Comparison of ENCODE assay signal across 18 cellular contexts in the genomic region with DNA sequence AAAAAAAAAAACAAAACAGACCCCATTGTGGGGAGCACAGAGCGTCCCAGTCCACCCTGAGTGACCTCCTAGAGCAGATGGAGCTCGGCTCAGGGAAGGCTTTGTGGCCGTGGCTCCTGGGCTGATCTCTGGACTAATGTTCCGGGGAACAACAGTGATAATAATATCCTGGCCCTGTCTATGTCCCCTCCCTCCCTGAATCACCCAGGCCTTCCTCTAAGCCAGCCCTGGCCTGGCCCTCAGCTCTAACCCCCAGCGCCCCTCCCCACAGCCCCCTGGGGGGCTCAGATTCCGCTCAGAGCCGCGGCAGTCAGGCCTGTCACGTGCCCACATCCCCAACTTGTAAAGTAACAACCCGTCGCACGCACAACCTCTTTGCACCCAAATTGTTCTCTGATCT. TPM values are rescaled to one million over a fixed set of nuclear protein-coding genes. Genes with fewer than 3 reads are reported as not detected.
DNase-seq lines count a peak whose midpoint lies in the region; ATAC-seq, FAIRE-seq and TF ChIP-seq lines count a peak whose summit lies in the region.
"Had no signal": no experiment of that assay in that cellular context is flagged by ENCODE, and none has a peak within 500 bp of the region (broad histone marks: within the 10 kb centered on the region; RNA-seq: fewer than 3 reads in every experiment).

No MANE protein-coding gene starts in this region.

- peak; percentile 83 for DNase-seq in D721Med (ENCODE audit: insufficient read length, low spot score)
- no peak for DNase-seq in K562 (ENCODE audit: extremely low read depth in 1 of 4, low spot score in 3 of 4)
- DNase-seq in type B pancreatic cell (ENCODE audit: extremely low spot score, unreplicated experiment), result peak; percentile 66
- no peak for DNase-seq in RWPE1 (ENCODE audit: low spot score)
- DNase-seq: Caco-2; CD4-positive, alpha-beta T cell; DMS153; DMS79 treated with DMSO at 0.1 percent for 48 hours; GF-D8; HFFc6; IMR-90 had no signal

- H4K20me1 ChIP-seq in BLaER1 (no peaks in the 10 kb centered on the region), K562 (replicated peaks; ENCODE audit: control insufficient read depth, insufficient read depth, low read length) (0 out of 2 replicates have a peak, but pooled peaks cover 12% of the 10 kb centered on the region)

- no peak for TF ChIP-seq EP300 in K562 (IDR thresholded peaks at IDR 0.05; ENCODE audit: low read length)

- intact Hi-C loops in K562 (cut with micrococcal nuclease), result no loop called here

- H3K9me3 Mint-ChIP-seq in type B pancreatic cell, result no peaks in the 10 kb centered on the region
- H3K9me3 Mint-ChIP-seq: CD4-positive, alpha-beta T cell; GM23338; HFFc6 had no signal

- no peaks in the 10 kb centered on the region for H3K79me2 ChIP-seq in K562 (ENCODE audit: control insufficient read depth, insufficient read depth, low read length)

- no peaks in the 10 kb centered on the region for H3K36me3 Mint-ChIP-seq in type B pancreatic cell

- H3K27me3 ChIP-seq in BLaER1, result peaks cover 28% of the 10 kb centered on the region
- peaks cover 15 to 46% of the 10 kb centered on the region in 2 experiments; a peak in 3 of 5 replicates for H3K27me3 ChIP-seq in K562 (ENCODE audit: control insufficient read depth in 2 of 2, insufficient read depth in 2 of 2, low read length in 2 of 2)

- H3K9ac ChIP-seq in BLaER1 (no peak overlapping the region), K562 (ENCODE audit: insufficient read depth in 1 of 2, low read depth in 2 of 2, low read length in 2 of 2) (no peak overlapping the region)

- H3K4me2 ChIP-seq in BLaER1 (peak overlapping the region; percentile 71), K562 (ENCODE audit: insufficient read depth, low read length) (no peak overlapping the region)
- H3K4me2 ChIP-seq: GM23338 had no signal

- H3K36me3 ChIP-seq in BLaER1, result no peaks in the 10 kb centered on the region
- H3K36me3 ChIP-seq in K562 (ENCODE audit: control insufficient read depth, insufficient read depth, low read length), result no peaks in the 10 kb centered on the region

- TF ChIP-seq POLR2A in K562 (conservative IDR thresholded peaks at IDR 0.05), result no peak

- peaks cover 64% of the 10 kb centered on the region for H3K4me1 ChIP-seq in BLaER1
- peaks cover 0 to 31% of the 10 kb centered on the region in 2 experiments; a peak in 3 of 5 replicates for H3K4me1 ChIP-seq in K562 (replicated peaks in 1 of 2; ENCODE audit: control insufficient read depth in 2 of 2, insufficient read depth in 2 of 2, low read length in 2 of 2)
- H3K4me1 ChIP-seq: Caco-2 had no signal

- H3K27me3 Mint-ChIP-seq in type B pancreatic cell, result peaks cover 32% of the 10 kb centered on the region

- H3K9me3 ChIP-seq in BLaER1 (no peaks in the 10 kb centered on the region), K562 (replicated peaks; ENCODE audit: control insufficient read depth, insufficient read depth, low read depth, low read length) (no peaks in the 10 kb centered on the region)
- H3K9me3 ChIP-seq: Caco-2 had no signal

- no peak for TF ChIP-seq RAD21 in K562 (CRISPR knock-in tag; conservative IDR thresholded peaks at IDR 0.05 in 1 of 2, IDR thresholded peaks at IDR 0.05 in 1 of 2)

- FAIRE-seq in D721Med (lab: Jason Lieb, UNC) (no peak), K562 (lab: Jason Lieb, UNC) (no peak)
- FAIRE-seq: H54 had no signal

- 9% methylated on average over 11 of the region's 12 CpGs for WGBS in K562 (ENCODE audit: insufficient coverage, low coverage, missing lambda C conversion rate)

- ATAC-seq in K562 (no peak), HG03457 (IDR thresholded peaks at IDR 0.05; ENCODE audit: unreplicated experiment) (no peak)
- ATAC-seq: GM23338, HCT116 had no signal

- no TSS peak for BruUV-seq in K562 (replicated peaks; lab: Mats Ljungman, UMichigan)

- H3K27ac ChIP-seq in BLaER1 (no peak overlapping the region), K562 (ENCODE audit: extremely low read depth, low read depth, low read length) (no peak overlapping the region), RWPE1 (no peak overlapping the region)
- H3K27ac ChIP-seq: C4-2B had no signal

- TF ChIP-seq CTCF in D721Med (IDR thresholded peaks at IDR 0.05; ENCODE audit: insufficient read depth, missing control alignments), result no peak
- TF ChIP-seq CTCF in K562 (IDR thresholded peaks at IDR 0.05 in 2 of 3, conservative IDR thresholded peaks at IDR 0.05 in 1 of 3; ENCODE audit: insufficient read depth in 2 of 3, low read depth in 1 of 3, low read length in 3 of 3), result no peak
- no peak for TF ChIP-seq CTCF in type B pancreatic cell (conservative IDR thresholded peaks at IDR 0.05)
- TF ChIP-seq CTCF in RWPE1 (conservative IDR thresholded peaks at IDR 0.05; ENCODE audit: low read depth), result no peak

- in situ Hi-C loops in K562 (cut with MboI), result no loop called here

- H3K9me1 ChIP-seq in K562 (ENCODE audit: control insufficient read depth, insufficient read depth, low read length), result no peaks in the 10 kb centered on the region

- no peak overlapping the region for H3K4me3 Mint-ChIP-seq in type B pancreatic cell
- H3K4me3 Mint-ChIP-seq: B cell; CD4-positive, alpha-beta T cell; GM23338; HFFc6 had no signal

- H2AFZ ChIP-seq in K562 (ENCODE audit: low read depth, low read length), result no peak overlapping the region
- H2AFZ ChIP-seq: GM23338 had no signal

- CTCF ChIA-PET in K562 (lab: Yijun Ruan, JAX; ENCODE audit: low intra/inter-chr PET ratio) (interaction anchor here (0.7 to 2.6 kb wide), 2 partner anchors 186 kb away, joined by 3 to 27 read pairs; no protein-coding TSS in a partner anchor), RWPE1 (lab: Yijun Ruan, JAX) (interaction anchor here (0.6 to 1.2 kb wide), 2 partner anchors 12 to 217 kb away, joined by 3 to 6 read pairs; no protein-coding TSS in a partner anchor)

- POLR2A ChIA-PET in K562 (lab: Yijun Ruan, JAX) (no interaction called here), RWPE1 (lab: Yijun Ruan, JAX; ENCODE audit: low non-redundant PET) (no interaction called here)

- no peaks in the 10 kb centered on the region for H3K4me1 Mint-ChIP-seq in type B pancreatic cell (ENCODE audit: unreplicated experiment)
- H3K4me1 Mint-ChIP-seq: GM23338 had no signal

- H3K4me3 ChIP-seq in BLaER1 (no peak overlapping the region), K562 (no peak overlapping the region)
- H3K4me3 ChIP-seq: GM23338 had no signal

- H3K27ac Mint-ChIP-seq in type B pancreatic cell, result no peak overlapping the region
- H3K27ac Mint-ChIP-seq: B cell; CD4-positive, alpha-beta T cell; GM23338; HFFc6 had no signal

TF ChIP-seq in K562, 482 proteins besides CTCF, POLR2A, EP300 and RAD21:
- TF ChIP-seq, protein P1, sequence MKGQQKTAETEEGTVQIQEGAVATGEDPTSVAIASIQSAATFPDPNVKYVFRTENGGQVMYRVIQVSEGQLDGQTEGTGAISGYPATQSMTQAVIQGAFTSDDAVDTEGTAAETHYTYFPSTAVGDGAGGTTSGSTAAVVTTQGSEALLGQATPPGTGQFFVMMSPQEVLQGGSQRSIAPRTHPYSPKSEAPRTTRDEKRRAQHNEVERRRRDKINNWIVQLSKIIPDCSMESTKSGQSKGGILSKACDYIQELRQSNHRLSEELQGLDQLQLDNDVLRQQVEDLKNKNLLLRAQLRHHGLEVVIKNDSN (CRISPR knock-in tag; IDR thresholded peaks at IDR 0.05), result peak; percentile 28; the same call in 1 of the 2 replicates
- no peak for TF ChIP-seq ZNF408 (CRISPR knock-in tag; IDR thresholded peaks at IDR 0.05; ENCODE audit: low read depth)
- no peak for TF ChIP-seq ZNF778 (CRISPR knock-in tag; IDR thresholded peaks at IDR 0.05)

RNA-seq across cellular contexts. Expression of a gene that starts 48.3 kb away (rescaled TPM):
- 266 and 844 TPM in 2 replicates for total RNA-seq in K562 (2011; cell fraction: chromatin; rRNA removed; ENCODE audit: low replicate concordance)
- total RNA-seq in K562 (2011; cell fraction: nucleolus; rRNA removed), result 502 and 577 TPM in 2 replicates
- total RNA-seq in K562 (2011; cell fraction: nucleoplasm; rRNA removed), result 359 and 406 TPM in 2 replicates
- total RNA-seq in K562 (2014; rRNA removed), result 59.0 and 71.5 TPM in 2 replicates
- total RNA-seq in K562 (2014; rRNA removed; fragmentation: Illumina TruSeq; extraction: Trizol), result 6.9 and 9.5 TPM in 2 replicates
- 26.9 and 32.7 TPM in 2 replicates for total RNA-seq in K562 (2015; rRNA removed; fragmentation: Illumina TruSeq; extraction: Trizol)
- total RNA-seq in K562 (2021), result 102 and 103 TPM in 2 replicates
- polyA plus RNA-seq in K562 (2011; rRNA removed), result 17.0 and 42.5 TPM in 2 replicates
- 14.6 and 28.0 TPM in 2 replicates for polyA plus RNA-seq in K562 (2011; cell fraction: cytosol; rRNA removed)
- polyA plus RNA-seq in K562 (2011; cell fraction: nucleus; rRNA removed), result 444 and 528 TPM in 2 replicates
- polyA plus RNA-seq in K562 (2012), result 61.2 and 74.6 TPM in 2 replicates
- 13.2 and 29.8 TPM in 2 replicates for polyA plus RNA-seq in K562 (2014; fragmentation: Illumina TruSeq; extraction: Trizol)
- polyA plus RNA-seq in K562 (2014; fragmentation: Nextera tagmentation; extraction: Ambion mirVana), result 1 to 10 TPM; 1.8 to 2.2 TPM
- polyA plus RNA-seq in K562 (2014; rRNA removed), result 91.2 and 99.3 TPM in 2 replicates
- polyA minus RNA-seq in K562 (2011; rRNA and poly(A)+ RNA removed), result 53.2 and 57.7 TPM in 2 replicates
- 17.9 and 22.2 TPM in 2 replicates for polyA minus RNA-seq in K562 (2011; cell fraction: cytosol; rRNA and poly(A)+ RNA removed)
- 91.7 and 109 TPM in 2 replicates for polyA minus RNA-seq in K562 (2011; cell fraction: nucleus; rRNA and poly(A)+ RNA removed)
- total RNA-seq in type B pancreatic cell (ENCODE audit: low replicate concordance), result 5.6 and 12.3 TPM in 2 replicates

Comparison
In these comparisons a context has a peak if more than half of its experiments do, and no peak if none do; other contexts are left out.
1. DNase-seq: peak in D721Med (single experiment) and type B pancreatic cell (single experiment); none in K562 (0 of 4) and RWPE1 (single experiment).